ENCODE assay signal across 9 cellular contexts in the genomic region with DNA sequence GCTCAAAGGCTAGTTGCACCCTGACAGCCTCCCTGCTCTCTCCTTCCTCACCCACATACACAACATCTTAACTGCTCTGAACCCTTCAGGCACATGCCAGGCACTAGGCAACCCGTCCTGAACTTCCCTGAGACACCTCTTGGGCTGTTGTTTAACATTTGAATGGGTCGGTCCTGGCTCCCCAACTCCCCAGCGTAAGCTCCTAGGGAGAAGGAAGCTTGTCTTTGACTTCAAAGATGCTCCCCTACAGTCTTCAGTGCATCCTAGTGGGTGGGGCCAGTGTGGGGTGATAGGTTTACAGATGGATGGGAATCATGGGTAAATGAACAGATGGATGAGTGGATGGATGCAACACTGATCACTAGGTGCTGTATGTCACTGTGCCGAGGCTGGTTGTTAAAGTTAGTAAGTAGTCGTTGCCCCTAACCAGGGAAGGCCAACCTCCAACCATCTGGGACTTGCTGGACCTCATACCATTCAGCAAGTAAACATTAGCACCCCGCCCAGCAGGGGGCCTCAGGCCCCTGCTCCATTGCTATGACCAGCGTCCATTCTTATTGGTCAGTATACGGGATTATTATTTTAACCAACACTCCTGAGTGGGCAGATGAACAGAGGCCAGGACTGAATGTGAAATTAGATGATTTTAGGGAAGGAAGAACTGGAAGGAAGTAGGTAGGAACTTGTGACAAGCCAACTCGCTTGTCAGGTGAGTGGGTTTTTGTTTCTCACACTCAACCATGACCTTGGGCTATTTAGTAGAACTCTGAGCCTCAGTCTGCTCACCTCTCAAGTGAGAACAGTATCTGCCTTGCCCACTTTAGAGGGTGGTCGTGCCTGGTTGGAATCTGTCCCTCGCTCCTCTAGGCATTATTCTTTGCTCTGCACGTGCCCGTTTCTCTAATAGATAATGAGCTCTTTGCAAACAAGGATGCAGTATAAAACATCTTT.
DNase-seq lines count a peak whose midpoint lies in the region; ATAC-seq and TF ChIP-seq lines count a peak whose summit lies in the region.
"Had no signal": no experiment of that assay in that cellular context is flagged by ENCODE, and none has a peak within 500 bp of the region (broad histone marks: within the 10 kb centered on the region; RNA-seq: fewer than 3 reads in every experiment).

No MANE protein-coding gene starts in this region.

- peak; percentile 91 for ATAC-seq in Right ventricle myocardium inferior
- ATAC-seq in right lobe of liver, result peak; percentile 91 to 98 (median 94)
- ATAC-seq in upper lobe of left lung (ENCODE audit: low FRiP score in 2 of 2), result peak; percentile 82 to 87
- no peak for ATAC-seq in effector memory CD8-positive, alpha-beta T cell (replicated peaks)
- no peak for ATAC-seq in HG03521 (IDR thresholded peaks at IDR 0.05; ENCODE audit: unreplicated experiment)

- H3K9me3 Mint-ChIP-seq in effector memory CD8-positive, alpha-beta T cell, result no peaks in the 10 kb centered on the region
- H3K9me3 Mint-ChIP-seq: stimulated activated naive CD8-positive, alpha-beta T cell treated with anti-CD3 and anti-CD28 coated beads, Interleukin-15, Interleukin-2, amounts not matched to agents 100 ng/mL and 50 ng/mL, for 24 hours had no signal

- no peak overlapping the region for H3K4me3 Mint-ChIP-seq in effector memory CD8-positive, alpha-beta T cell
- H3K4me3 Mint-ChIP-seq: stimulated activated naive CD8-positive, alpha-beta T cell treated with anti-CD3 and anti-CD28 coated beads, Interleukin-15, Interleukin-2, amounts not matched to agents 100 ng/mL and 50 ng/mL, for 24 hours had no signal

- H3K4me1 ChIP-seq in right lobe of liver, result no peaks in the 10 kb centered on the region
- peaks cover 0 to 4% (median 0%) of the 10 kb centered on the region in 4 donors for H3K4me1 ChIP-seq in upper lobe of left lung

- TF ChIP-seq CTCF in cardiac fibroblast (IDR thresholded peaks at IDR 0.05; ENCODE audit: low read depth, low read length), result peak; percentile 76
- peak; percentile 66 to 76 (median 70) for TF ChIP-seq CTCF in right lobe of liver (IDR thresholded peaks at IDR 0.05)
- TF ChIP-seq CTCF in upper lobe of left lung (IDR thresholded peaks at IDR 0.05), result peak; percentile 32 to 76 (median 60)

- DNase-seq in Right ventricle myocardium inferior (ENCODE audit: missing footprints) (peak; percentile 87), cardiac septum (ENCODE audit: low spot score) (no peak), NCI-H226 (peak; percentile 40), cardiac fibroblast (ENCODE audit: low read depth in 2 of 2) (peak; percentile 77 to 80), right lobe of liver (peak; percentile 70 to 76 (median 74)), upper lobe of left lung (peak in 1 of 2 donors; percentile 74)
- no peak for DNase-seq in effector memory CD8-positive, alpha-beta T cell

- TF ChIP-seq EP300 in upper lobe of left lung (IDR thresholded peaks at IDR 0.05), result no peak

- H3K9me3 ChIP-seq in right lobe of liver (no peaks in the 10 kb centered on the region), upper lobe of left lung (no peaks in the 10 kb centered on the region)

- no peaks in the 10 kb centered on the region for H3K27me3 ChIP-seq in right lobe of liver
- H3K27me3 ChIP-seq in upper lobe of left lung, result no peaks in the 10 kb centered on the region

- H3K4me3 ChIP-seq in cardiac fibroblast (replicated peaks in 1 of 2; ENCODE audit: low read depth in 2 of 2, low read length in 2 of 2) (no peak overlapping the region), right lobe of liver (no peak overlapping the region), upper lobe of left lung (no peak overlapping the region)

- peaks cover 4% of the 10 kb centered on the region in 2 donors for H3K4me1 Mint-ChIP-seq in effector memory CD8-positive, alpha-beta T cell (ENCODE audit: low read depth in 2 of 2)

- WGBS in right lobe of liver (ENCODE audit: insufficient coverage, low coverage, low lambda C conversion rate, missing lambda C conversion rate), result 32% methylated on average over 10 of the region's 13 CpGs
- WGBS in upper lobe of left lung, 2 donors, result 38 to 44% methylated on average over 12 to 13 of the region's 13 CpGs

- no peak overlapping the region for H3K27ac ChIP-seq in right lobe of liver
- no peak overlapping the region for H3K27ac ChIP-seq in upper lobe of left lung

- peak overlapping the region in 1 of 2 donors; percentile 11 for H3K27ac Mint-ChIP-seq in effector memory CD8-positive, alpha-beta T cell
- H3K27ac Mint-ChIP-seq: stimulated activated naive CD8-positive, alpha-beta T cell treated with anti-CD3 and anti-CD28 coated beads, Interleukin-15, Interleukin-2, amounts not matched to agents 100 ng/mL and 50 ng/mL, for 24 hours had no signal

- TF ChIP-seq POLR2A in right lobe of liver (IDR thresholded peaks at IDR 0.05) (no peak), upper lobe of left lung (IDR thresholded peaks at IDR 0.05) (no peak)

- H3K36me3 ChIP-seq in right lobe of liver (no peaks in the 10 kb centered on the region), upper lobe of left lung (no peaks in the 10 kb centered on the region)

- H3K27me3 Mint-ChIP-seq in effector memory CD8-positive, alpha-beta T cell, result peaks cover 66 to 71% of the 10 kb centered on the region in 2 donors

- intact Hi-C loops in Right ventricle myocardium inferior (cut with DNase I) (loop anchor here (1.0 to 2.0 kb wide), 2 partner anchors 129 to 220 kb away; no protein-coding TSS in a partner anchor), cardiac septum (cut with DNase I) (loop anchor here (1.0 kb wide), 1 partner anchor 129 kb away; no protein-coding TSS in a partner anchor), right lobe of liver (cut with DNase I) (loop anchor here (5.0 to 10.0 kb wide), 2 partner anchors 129 to 222 kb away; no protein-coding TSS in a partner anchor)

- H3K36me3 Mint-ChIP-seq in effector memory CD8-positive, alpha-beta T cell (ENCODE audit: insufficient read depth), result no peaks in the 10 kb centered on the region

Comparison
In these comparisons a context has a peak if more than half of its experiments do, and no peak if none do; other contexts are left out.
1. DNase-seq: peak in Right ventricle myocardium inferior (single experiment), NCI-H226 (single experiment), cardiac fibroblast (2 of 2) and right lobe of liver (3 of 3); none in cardiac septum (single experiment) and effector memory CD8-positive, alpha-beta T cell (0 of 3).
2. ATAC-seq: peak in Right ventricle myocardium inferior (single experiment), right lobe of liver (4 of 4) and upper lobe of left lung (2 of 2); none in effector memory CD8-positive, alpha-beta T cell (single experiment) and HG03521 (single experiment).
3. Peak in every context shown above with its lines, with median percentiles within 50 percentile points of each other: CTCF ChIP-seq.